ENCODE assay signal across 8 cellular contexts in genomic region chr1:202968895-202969295, GRCh38. TPM values are rescaled to one million over a fixed set of nuclear protein-coding genes. Genes with fewer than 3 reads are reported as not detected.
DNase-seq lines count a peak whose midpoint lies in the region; ATAC-seq, FAIRE-seq and TF ChIP-seq lines count a peak whose summit lies in the region.

No MANE protein-coding gene starts in this region.

- POLR2A ChIA-PET in RWPE1 (lab: Yijun Ruan, JAX; ENCODE audit: low non-redundant PET) = no interaction called here

- peaks cover 6% of the 10 kb centered on the region for H3K36me3 ChIP-seq in bronchial epithelial cell (ENCODE audit: control insufficient read depth, insufficient read depth, low read length)
- peaks cover 0 to 15% (median 9%) of the 10 kb centered on the region in 4 donors for H3K36me3 ChIP-seq in stomach

- intact Hi-C loops in stomach (cut with DNase I; ENCODE audit: low total_unique reads) = no loop called here

- H3K4me3 ChIP-seq in bronchial epithelial cell (ENCODE audit: low read depth, low read length) (no peak overlapping the region), stomach (no peak overlapping the region)

- TF ChIP-seq CTCF in RWPE1 (conservative IDR thresholded peaks at IDR 0.05; ENCODE audit: low read depth) (peak; percentile 58), bronchial epithelial cell (IDR thresholded peaks at IDR 0.05; ENCODE audit: insufficient read depth, low read length, severe bottlenecking) (peak; percentile 79), stomach (IDR thresholded peaks at IDR 0.05) (peak in 5 of 7 experiments; percentile 41 to 73 (median 56))

- no peaks in the 10 kb centered on the region for H3K27me3 ChIP-seq in bronchial epithelial cell (ENCODE audit: control insufficient read depth, insufficient read depth, low read length)
- no peaks in the 10 kb centered on the region for H3K27me3 ChIP-seq in stomach

- no peak for FAIRE-seq in bronchial epithelial cell (lab: Jason Lieb, UNC)

- no peak overlapping the region for H3K27ac ChIP-seq in RWPE1
- peak overlapping the region in 3 of 5 donors; percentile 93 to 98 (median 95) for H3K27ac ChIP-seq in stomach

- peak; percentile 42 for ATAC-seq in GM21360 (IDR thresholded peaks at IDR 0.05; ENCODE audit: unreplicated experiment)
- no peak for ATAC-seq in HG02840 (IDR thresholded peaks at IDR 0.05; ENCODE audit: low FRiP score, unreplicated experiment)

- no peaks in the 10 kb centered on the region for H3K9me3 ChIP-seq in stomach

- DNase-seq in DMS153 treated with DMSO at 0.1 percent for 48 hours (lab: John Stamatoyannopoulos, UW; ENCODE audit: unreplicated experiment) (peak; percentile 64), KG1 (lab: John Stamatoyannopoulos, UW) (peak; percentile 89), RWPE1 (ENCODE audit: low spot score) (peak; percentile 77), bronchial epithelial cell (ENCODE audit: low read depth) (peak; percentile 65), kidney tubule cell (ENCODE audit: low spot score) (peak; percentile 68), stomach (peak; percentile 50)

- H3K4me1 ChIP-seq in stomach = peaks cover 27 to 47% (median 41%) of the 10 kb centered on the region in 4 donors

- CTCF ChIA-PET in RWPE1 (lab: Yijun Ruan, JAX) = interaction anchor here (1.0 kb wide), 1 partner anchor 10 kb away, joined by 5 read pairs; no protein-coding TSS in a partner anchor

- 4 to 31% (median 27%) methylated on average over 4 to 5 of the region's 5 CpGs for WGBS in stomach, 5 donors

- TF ChIP-seq EP300 in stomach (IDR thresholded peaks at IDR 0.05) = no peak

- no peak for TF ChIP-seq POLR2A in stomach (IDR thresholded peaks at IDR 0.05)

RNA-seq across cellular contexts. Expression of gene CYB5R1, which starts 1.8 kb away (rescaled TPM):
- total RNA-seq in bronchial epithelial cell (101 and 112 TPM in 2 replicates), stomach (10 to 100 TPM; 17.7 to 89.8 (median 49.6) TPM)
- polyA plus RNA-seq in stomach = 10 to 100 TPM; 38.6 to 54.0 (median 45.1) TPM

RNA-seq across cellular contexts. Expression of gene ADIPOR1, which starts 10.8 kb away (rescaled TPM):
- total RNA-seq in bronchial epithelial cell = 178 and 212 TPM in 2 replicates
- 100 to 1,000 TPM in 1 of 5 donors, 10 to 100 TPM in 4; 46.1 to 112 (median 70.6) TPM for total RNA-seq in stomach
- 10 to 100 TPM; 55.8 to 69.7 (median 60.5) TPM for polyA plus RNA-seq in stomach

RNA-seq across cellular contexts. Expression of gene TMEM183A, which starts 38.3 kb away (rescaled TPM):
- 102 and 126 TPM in 2 replicates for total RNA-seq in bronchial epithelial cell
- 100 to 1,000 TPM in 2 of 5 donors, 10 to 100 TPM in 3; 33.3 to 177 (median 77.2) TPM for total RNA-seq in stomach
- polyA plus RNA-seq in stomach = 10 to 100 TPM; 36.0 to 60.5 (median 52.1) TPM

RNA-seq across cellular contexts. Expression of gene KLHL12, which starts 41.9 kb away (rescaled TPM):
- 51.1 and 71.6 TPM in 2 replicates for total RNA-seq in bronchial epithelial cell
- 10 to 100 TPM; 15.4 to 97.3 (median 29.2) TPM for total RNA-seq in stomach
- 10 to 100 TPM; 10.4 to 13.0 (median 12.5) TPM for polyA plus RNA-seq in stomach

RNA-seq across cellular contexts. Expression of gene PPFIA4, which starts 57.4 kb away (rescaled TPM):
- total RNA-seq in bronchial epithelial cell = 4.2 and 9.2 TPM in 2 replicates
- 1 to 10 TPM in 2 of 5 donors, under 1 TPM in 2, not detected in 1; 0.29 to 2.2 (median 1.2) TPM for total RNA-seq in stomach
- polyA plus RNA-seq in stomach = under 1 TPM; 0.31 to 0.95 (median 0.37) TPM
